ENCODE assay signal across 22 cellular contexts in the genomic region with DNA sequence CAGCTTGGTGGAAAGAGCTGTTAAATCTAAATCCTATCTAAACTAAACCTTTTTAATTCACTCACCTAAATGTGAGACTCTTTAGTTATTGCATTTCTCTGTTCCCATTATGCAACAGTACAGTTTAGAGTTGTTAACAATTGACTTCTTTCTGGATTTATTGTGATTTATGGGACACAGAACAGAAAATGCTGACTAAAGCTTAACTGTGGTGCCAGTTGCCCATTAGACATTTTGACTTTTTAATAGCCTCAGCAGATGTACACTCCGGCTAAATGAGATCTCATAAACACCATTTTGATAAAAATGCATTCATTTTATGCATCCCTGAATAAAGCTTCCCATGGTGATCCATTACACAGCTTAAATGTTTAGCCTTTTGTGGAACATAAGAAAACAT.
"Had no signal": no experiment of that assay in that cellular context is flagged by ENCODE, and none has a peak within 500 bp of the region (broad histone marks: within the 10 kb centered on the region; RNA-seq: fewer than 3 reads in every experiment).

No MANE protein-coding gene starts in this region.

- H3K4me1 ChIP-seq: gastrocnemius medialis, psoas muscle, sigmoid colon, testis, tibial nerve, upper lobe of right lung had no signal

- H3K27ac ChIP-seq: coronary artery, gastrocnemius medialis, neutrophil, psoas muscle, sigmoid colon, skin epidermis, testis, tibial nerve, upper lobe of right lung, vagina had no signal

- H3K9me3 ChIP-seq: gastrocnemius medialis, neutrophil, psoas muscle, sigmoid colon, testis, tibial nerve, upper lobe of right lung, vagina had no signal

- ATAC-seq: gastrocnemius medialis; left ventricle myocardium superior; psoas muscle; stimulated activated naive B cell treated with anti-CD40 and anti-IgM and Interleukin-4, amounts not matched to agents 10 μg/mL and 1 μg/mL and 100 μg/mL, for 72 hours; stimulated activated naive CD8-positive, alpha-beta T cell treated with anti-CD3 and anti-CD28 coated beads, Interleukin-15, amount 100 ng/mL, for 72 hours; upper lobe of right lung had no signal

- H3K4me3 ChIP-seq: coronary artery, gastrocnemius medialis, lung, psoas muscle, sigmoid colon, skin epidermis, testis, tibial nerve, upper lobe of right lung, vagina had no signal

- DNase-seq: effector CD4-positive, alpha-beta T cell; gastrocnemius medialis; glutamatergic neuron; islet precursor cell; left ventricle myocardium superior; mesenchymal stem cell; midbrain; nephron progenitor cell; psoas muscle; sigmoid colon; stimulated activated CD4-positive, alpha-beta T cell treated with anti-CD3 and anti-CD28 coated beads, Interleukin-2, amount 100 ng/mL, for 24 hours; stimulated activated CD4-positive, alpha-beta T cell treated with anti-CD3 and anti-CD28 coated beads, Interleukin-4, amount 100 ng/mL, for 4 hours; stimulated activated naive B cell treated with anti-CD40 and anti-IgM and Interleukin-4, amounts not matched to agents 10 μg/mL and 1 μg/mL and 100 μg/mL, for 72 hours; stimulated activated naive CD8-positive, alpha-beta T cell treated with anti-CD3 and anti-CD28 coated beads, Interleukin-15, amount 100 ng/mL, for 72 hours; testis; upper lobe of right lung had no signal

- H3K36me3 ChIP-seq: gastrocnemius medialis, neutrophil, sigmoid colon, tibial nerve, upper lobe of right lung, vagina had no signal

- H3K27me3 ChIP-seq: gastrocnemius medialis, neutrophil, sigmoid colon, testis, tibial nerve, upper lobe of right lung, vagina had no signal
